10 cellular contexts compared by ENCODE assay signal in the genomic region with DNA sequence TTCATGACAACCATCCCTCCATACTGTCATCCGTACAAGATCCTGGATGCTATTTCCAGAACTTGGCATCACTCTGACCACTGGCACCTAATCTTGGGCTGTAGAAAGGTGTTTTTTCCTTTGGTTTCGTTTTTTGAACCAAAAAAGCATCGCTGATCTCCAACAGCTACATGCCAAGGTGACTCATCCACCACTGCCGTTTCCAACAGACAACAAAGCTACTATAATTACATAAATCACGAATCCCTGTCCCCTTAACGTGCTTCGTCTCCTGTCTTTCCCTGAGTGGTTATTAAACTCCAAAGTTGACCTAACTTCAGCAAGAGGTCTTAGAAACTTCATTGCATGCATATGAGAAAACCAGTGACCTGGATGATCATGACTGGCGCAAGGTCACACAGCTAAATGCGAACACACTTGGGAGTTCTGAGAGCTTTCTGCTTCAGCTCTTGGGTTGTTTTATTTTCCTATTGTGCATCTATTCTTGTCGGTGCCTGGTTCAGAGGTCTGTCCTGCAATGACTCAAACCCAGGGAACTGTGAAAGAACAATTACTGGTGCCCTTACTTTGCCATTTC.
DNase-seq lines count a peak whose midpoint lies in the region; ATAC-seq, FAIRE-seq and TF ChIP-seq lines count a peak whose summit lies in the region.
"Had no signal": no experiment of that assay in that cellular context is flagged by ENCODE, and none has a peak within 500 bp of the region (broad histone marks: within the 10 kb centered on the region; RNA-seq: fewer than 3 reads in every experiment).

No MANE protein-coding gene starts in this region.

- H3K9me3 ChIP-seq in A549 (no peaks in the 10 kb centered on the region), transverse colon (no peaks in the 10 kb centered on the region)

- no peaks in the 10 kb centered on the region for H3K9me3 Mint-ChIP-seq in activated T-helper 2 cell treated with anti-CD3 and anti-CD28 coated beads, Interferon-gamma antibody, Interleukin-2, Interleukin-4, amounts not matched to agents 10 μg/mL and 5 μg/mL and 100 μg/mL, durations not matched to agents 14 hours and 24 hours and 36 hours

- no peak for TF ChIP-seq EP300 in A549 (IDR thresholded peaks at IDR 0.05)
- no peak for TF ChIP-seq EP300 in transverse colon (IDR thresholded peaks at IDR 0.05; ENCODE audit: low read depth)

- 60% methylated on average over 10 of the region's 10 CpGs for WGBS in A549 (ENCODE audit: missing lambda C conversion rate)
- WGBS in transverse colon (ENCODE audit: low coverage in 1 of 2), 2 donors = 76 to 81% methylated on average over 4 to 10 of the region's 10 CpGs

- FAIRE-seq in A549 (lab: Jason Lieb, UNC) = no peak
- FAIRE-seq: bronchial epithelial cell had no signal

- TF ChIP-seq POLR2A in A549 (IDR thresholded peaks at IDR 0.05; ENCODE audit: low read length) = no peak
- no peak for TF ChIP-seq POLR2A in transverse colon (IDR thresholded peaks at IDR 0.05)

- peaks cover 9% of the 10 kb centered on the region; the same call in 1 of the 3 replicates for H3K4me1 ChIP-seq in A549
- H3K4me1 ChIP-seq in transverse colon = no peaks in the 10 kb centered on the region

- peaks cover 4% of the 10 kb centered on the region for H3K27me3 Mint-ChIP-seq in activated T-helper 2 cell treated with anti-CD3 and anti-CD28 coated beads, Interferon-gamma antibody, Interleukin-2, Interleukin-4, amounts not matched to agents 10 μg/mL and 5 μg/mL and 100 μg/mL, durations not matched to agents 14 hours and 24 hours and 36 hours (ENCODE audit: low read depth)

- H3K4me1 Mint-ChIP-seq in activated T-helper 2 cell treated with anti-CD3 and anti-CD28 coated beads, Interferon-gamma antibody, Interleukin-2, Interleukin-4, amounts not matched to agents 10 μg/mL and 5 μg/mL and 100 μg/mL, durations not matched to agents 14 hours and 24 hours and 36 hours (ENCODE audit: low read depth) = no peaks in the 10 kb centered on the region

- peak overlapping the region; percentile 50 for H3K4me2 ChIP-seq in A549

- H3K27me3 ChIP-seq in transverse colon = no peaks in the 10 kb centered on the region

- no peaks in the 10 kb centered on the region for H3K36me3 ChIP-seq in transverse colon

- intact Hi-C loops in transverse colon (cut with DNase I; ENCODE audit: low total_unique reads) = no loop called here
- intact Hi-C loops in activated T-helper 2 cell treated with anti-CD3 and anti-CD28 coated beads, Interferon-gamma antibody, Interleukin-2, Interleukin-4, amounts not matched to agents 10 μg/mL and 5 μg/mL and 100 μg/mL, durations not matched to agents 14 hours and 24 hours and 36 hours (cut with micrococcal nuclease) = no loop called here

- no peak for TF ChIP-seq RAD21 in A549 (conservative IDR thresholded peaks at IDR 0.05 in 1 of 2, IDR thresholded peaks at IDR 0.05 in 1 of 2)

- H3K27ac ChIP-seq in A549 (peak overlapping the region in 1 of 2 experiments; percentile 27; a peak in 2 of 6 replicates), transverse colon (no peak overlapping the region)

- no peak for DNase-seq in A549 (ENCODE audit: low read depth in 1 of 2, low spot score in 1 of 2)
- peak; percentile 75 for DNase-seq in RPMI7951 (ENCODE audit: low read depth)
- peak; percentile 13 for DNase-seq in fibroblast of pulmonary artery (ENCODE audit: low read depth)
- DNase-seq in NCI-H774 (lab: John Stamatoyannopoulos, UW) = no peak
- no peak for DNase-seq in NCI-H82 (lab: John Stamatoyannopoulos, UW)
- DNase-seq in transverse colon = no peak
- DNase-seq in activated T-helper 2 cell treated with anti-CD3 and anti-CD28 coated beads, Interferon-gamma antibody, Interleukin-2, Interleukin-4, amounts not matched to agents 10 μg/mL and 5 μg/mL and 100 μg/mL, durations not matched to agents 14 hours and 24 hours and 36 hours (ENCODE audit: low spot score) = no peak

- POLR2A ChIA-PET in A549 (lab: Yijun Ruan, JAX) = no interaction called here

- H3K4me3 ChIP-seq in A549 (no peak overlapping the region), fibroblast of pulmonary artery (replicated peaks; ENCODE audit: low read depth, low read length) (no peak overlapping the region), transverse colon (no peak overlapping the region)

- no peak overlapping the region for H3K4me3 Mint-ChIP-seq in activated T-helper 2 cell treated with anti-CD3 and anti-CD28 coated beads, Interferon-gamma antibody, Interleukin-2, Interleukin-4, amounts not matched to agents 10 μg/mL and 5 μg/mL and 100 μg/mL, durations not matched to agents 14 hours and 24 hours and 36 hours (ENCODE audit: low read depth)

- no peak overlapping the region for H3K27ac Mint-ChIP-seq in activated T-helper 2 cell treated with anti-CD3 and anti-CD28 coated beads, Interferon-gamma antibody, Interleukin-2, Interleukin-4, amounts not matched to agents 10 μg/mL and 5 μg/mL and 100 μg/mL, durations not matched to agents 14 hours and 24 hours and 36 hours

- CTCF ChIA-PET in A549 (lab: Yijun Ruan, JAX) = interaction anchor here (0.6 to 1.6 kb wide), 6 partner anchors 10 to 234 kb away, joined by 3 to 8 read pairs (median 3); no protein-coding TSS in a partner anchor

- ATAC-seq in A549 (no peak), GM21723 (IDR thresholded peaks at IDR 0.05; ENCODE audit: unreplicated experiment) (peak; percentile 48)
- ATAC-seq: activated CD4-positive, CD25-positive, alpha-beta regulatory T cell treated with anti-CD3 and anti-CD28 coated beads, Interleukin-2, amount 50 U/mL, for 24 hours had no signal

- in situ Hi-C loops in transverse colon (cut with MboI; ENCODE audit: low pct_ligation_motif_present in 1 of 4, low pct_unique_long_range_greater_than_20kb in 1 of 4, low sequenced_read_pairs in 3 of 4) = no loop called here

- H3K36me3 Mint-ChIP-seq in activated T-helper 2 cell treated with anti-CD3 and anti-CD28 coated beads, Interferon-gamma antibody, Interleukin-2, Interleukin-4, amounts not matched to agents 10 μg/mL and 5 μg/mL and 100 μg/mL, durations not matched to agents 14 hours and 24 hours and 36 hours (ENCODE audit: low read depth) = no peaks in the 10 kb centered on the region

- no peak for TF ChIP-seq CTCF in A549 (IDR thresholded peaks at IDR 0.05)
- TF ChIP-seq CTCF in fibroblast of pulmonary artery (IDR thresholded peaks at IDR 0.05; ENCODE audit: low read length, missing control alignments) = no peak
- no peak for TF ChIP-seq CTCF in transverse colon (IDR thresholded peaks at IDR 0.05)

TF ChIP-seq in A549, 52 proteins besides CTCF, POLR2A, EP300 and RAD21:
- TF ChIP-seq ZC3H11A (IDR thresholded peaks at IDR 0.05) (no peak), HEYL (CRISPR knock-in tag; IDR thresholded peaks at IDR 0.05) (no peak), FOSL2 (IDR thresholded peaks at IDR 0.05) (no peak), FOSL2 (CRISPR knock-in tag; IDR thresholded peaks at IDR 0.05) (peak; percentile 56; the same call in 1 of the 2 replicates), ZFP36 (IDR thresholded peaks at IDR 0.05; ENCODE audit: borderline replicate concordance, partially characterized antibody) (no peak)
- TF ChIP-seq, protein P1, sequence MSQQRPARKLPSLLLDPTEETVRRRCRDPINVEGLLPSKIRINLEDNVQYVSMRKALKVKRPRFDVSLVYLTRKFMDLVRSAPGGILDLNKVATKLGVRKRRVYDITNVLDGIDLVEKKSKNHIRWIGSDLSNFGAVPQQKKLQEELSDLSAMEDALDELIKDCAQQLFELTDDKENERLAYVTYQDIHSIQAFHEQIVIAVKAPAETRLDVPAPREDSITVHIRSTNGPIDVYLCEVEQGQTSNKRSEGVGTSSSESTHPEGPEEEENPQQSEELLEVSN (IDR thresholded peaks at IDR 0.05; ENCODE audit: borderline replicate concordance, low read depth) = no peak

Comparison
In these comparisons a context has a peak if more than half of its experiments do, and no peak if none do; other contexts are left out.
1. DNase-seq: peak in RPMI7951 (single experiment) and fibroblast of pulmonary artery (single experiment); none in A549 (0 of 2), NCI-H774 (single experiment), NCI-H82 (single experiment), transverse colon (single experiment) and activated T-helper 2 cell treated with anti-CD3 and anti-CD28 coated beads, Interferon-gamma antibody, Interleukin-2, Interleukin-4, amounts not matched to agents 10 μg/mL and 5 μg/mL and 100 μg/mL, durations not matched to agents 14 hours and 24 hours and 36 hours (single experiment).